ENCODE assay signal across 27 cellular contexts in genomic region chr14:54498579-54498978, GRCh38. TPM values are rescaled to one million over a fixed set of nuclear protein-coding genes. Genes with fewer than 3 reads are reported as not detected.
DNase-seq lines count a peak whose midpoint lies in the region; ATAC-seq and TF ChIP-seq lines count a peak whose summit lies in the region.
"Had no signal": no experiment of that assay in that cellular context is flagged by ENCODE, and none has a peak within 500 bp of the region (broad histone marks: within the 10 kb centered on the region; RNA-seq: fewer than 3 reads in every experiment).

No MANE protein-coding gene starts in this region.

- no peaks in the 10 kb centered on the region for H3K27me3 ChIP-seq in right cardiac atrium (ENCODE audit: control insufficient read depth, insufficient read depth)
- H3K27me3 ChIP-seq in osteoblast (ENCODE audit: insufficient read depth, low read length): no peaks in the 10 kb centered on the region
- no peaks in the 10 kb centered on the region for H3K27me3 ChIP-seq in MM.1S (replicated peaks; ENCODE audit: insufficient read depth, low read length)
- H3K27me3 ChIP-seq: BE2C, SJSA1 had no signal

- H3F3A ChIP-seq in MM.1S (ENCODE audit: insufficient read depth, low read length): no peaks in the 10 kb centered on the region

- intact Hi-C loops in Right ventricle myocardium superior (cut with DNase I) (no loop called here), cardiac septum (cut with DNase I) (no loop called here), right cardiac atrium (cut with DNase I) (no loop called here)

- H3K36me3 Mint-ChIP-seq in endothelial cell (ENCODE audit: low read depth, unreplicated experiment): no peaks in the 10 kb centered on the region
- H3K36me3 Mint-ChIP-seq: CD14-positive monocyte had no signal

- no peak overlapping the region for H3K9ac ChIP-seq in MM.1S (ENCODE audit: low read length)

- peak overlapping the region; percentile 44 for H2AFZ ChIP-seq in osteoblast (ENCODE audit: low read length)
- no peak overlapping the region for H2AFZ ChIP-seq in MM.1S (ENCODE audit: low read length)

- no peaks in the 10 kb centered on the region for H3K27me3 Mint-ChIP-seq in endothelial cell (ENCODE audit: unreplicated experiment)

- ATAC-seq in Right ventricle myocardium superior (ENCODE audit: poor library complexity): peak; percentile 39
- ATAC-seq in right cardiac atrium: peak; percentile 38 to 44
- ATAC-seq in GM19324 (IDR thresholded peaks at IDR 0.05; ENCODE audit: low FRiP score, unreplicated experiment): no peak
- ATAC-seq: GM12878, HCT116 had no signal

- H3K4me3 ChIP-seq in right cardiac atrium (ENCODE audit: low read length) (no peak overlapping the region), osteoblast (ENCODE audit: insufficient read depth, low read length) (no peak overlapping the region), MM.1S (ENCODE audit: low read length) (no peak overlapping the region)
- H3K4me3 ChIP-seq: GM12878, SJSA1 had no signal

- H4K20me1 ChIP-seq in osteoblast (ENCODE audit: insufficient read depth, low read length) (no peaks in the 10 kb centered on the region), MM.1S (ENCODE audit: insufficient read depth, low read length) (no peaks in the 10 kb centered on the region)

- H3K4me1 Mint-ChIP-seq in endothelial cell (ENCODE audit: unreplicated experiment): peaks cover 31% of the 10 kb centered on the region

- no peaks in the 10 kb centered on the region for H3K9me2 ChIP-seq in MM.1S (replicated peaks; ENCODE audit: insufficient read depth, low read length)

- peak overlapping the region; percentile 57 for H3K27ac ChIP-seq in right cardiac atrium (ENCODE audit: low read length)
- H3K27ac ChIP-seq in osteoblast (ENCODE audit: low read depth, low read length): no peak overlapping the region
- H3K27ac ChIP-seq in MM.1S (ENCODE audit: low read length): no peak overlapping the region
- H3K27ac ChIP-seq: HL-60, SJSA1 had no signal

- DNase-seq in Right ventricle myocardium superior (no peak), cardiac septum (ENCODE audit: low spot score) (no peak), endothelial cell (ENCODE audit: low spot score) (no peak), right cardiac atrium (no peak), osteoblast (ENCODE audit: insufficient read length, low spot score, missing footprints) (peak; percentile 29), MM.1S (no peak), NOMO-1 treated with dmso at 0.1 percent for 144 hours (lab: John Stamatoyannopoulos, UW; ENCODE audit: unreplicated experiment) (no peak)
- DNase-seq: 8988T; ACHN; BE2C; CD8-positive, alpha-beta memory T cell; DMS 273 treated with DMSO at 0.1 percent for 48 hours; DMS79; EL; GDM1; Kasumi-1; NCI-H1105 treated with DMSO at 0.1 percent for 48 hours; NCI-H2029; NCI-H446; NCI-H524 treated with DMSO at 0.1 percent for 48 hours; OCI-M1 had no signal

- no peak overlapping the region for H3K4me2 ChIP-seq in osteoblast (ENCODE audit: insufficient read depth, low read length)
- no peak overlapping the region for H3K4me2 ChIP-seq in MM.1S (ENCODE audit: low read depth, low read length)

- H3K79me2 ChIP-seq in osteoblast (ENCODE audit: insufficient read depth, low read length): no peaks in the 10 kb centered on the region
- no peaks in the 10 kb centered on the region for H3K79me2 ChIP-seq in MM.1S (ENCODE audit: low read length)

- H3K36me3 ChIP-seq in osteoblast (ENCODE audit: insufficient read depth, low read length): no peaks in the 10 kb centered on the region
- no peaks in the 10 kb centered on the region for H3K36me3 ChIP-seq in MM.1S (replicated peaks; ENCODE audit: insufficient read depth, low read length)
- H3K36me3 ChIP-seq: BE2C, SJSA1 had no signal

- H3K4me1 ChIP-seq in right cardiac atrium (ENCODE audit: control insufficient read depth, insufficient read depth, low read length) (no peaks in the 10 kb centered on the region), osteoblast (ENCODE audit: insufficient read depth, low read length) (peaks cover 4% of the 10 kb centered on the region), MM.1S (ENCODE audit: low read length) (no peaks in the 10 kb centered on the region)
- H3K4me1 ChIP-seq: BE2C, SJSA1 had no signal

- no peaks in the 10 kb centered on the region for H3K9me3 Mint-ChIP-seq in endothelial cell (ENCODE audit: unreplicated experiment)
- H3K9me3 Mint-ChIP-seq: CD8-positive, alpha-beta memory T cell had no signal

- H3K9me3 ChIP-seq in right cardiac atrium (ENCODE audit: control insufficient read depth, low read length): no peaks in the 10 kb centered on the region
- no peaks in the 10 kb centered on the region for H3K9me3 ChIP-seq in osteoblast (ENCODE audit: low read depth, low read length)
- H3K9me3 ChIP-seq in MM.1S (replicated peaks; ENCODE audit: insufficient read depth, low read length): no peaks in the 10 kb centered on the region
- H3K9me3 ChIP-seq: BE2C, SJSA1 had no signal

- WGBS in right cardiac atrium: 34% methylated on average over 7 of the region's 7 CpGs

- peak overlapping the region; percentile 65 for H3K27ac Mint-ChIP-seq in endothelial cell (ENCODE audit: unreplicated experiment)
- H3K27ac Mint-ChIP-seq: CD8-positive, alpha-beta memory T cell had no signal

- TF ChIP-seq CTCF in endothelial cell (IDR thresholded peaks at IDR 0.05; ENCODE audit: unreplicated experiment): no peak
- no peak for TF ChIP-seq CTCF in osteoblast (IDR thresholded peaks at IDR 0.05; ENCODE audit: extremely low read depth, low read depth, low read length)
- TF ChIP-seq CTCF in MM.1S (IDR thresholded peaks at IDR 0.05; ENCODE audit: low read length): no peak

- no peak overlapping the region for H3K4me3 Mint-ChIP-seq in endothelial cell (ENCODE audit: unreplicated experiment)
- H3K4me3 Mint-ChIP-seq: CD14-positive monocyte; CD8-positive, alpha-beta memory T cell had no signal

RNA-seq across cellular contexts. Expression of gene GMFB, which starts 9.8 kb away (rescaled TPM):
- total RNA-seq in Right ventricle myocardium superior (27.6 TPM), cardiac septum (29.5 TPM), endothelial cell (ENCODE audit: unreplicated experiment) (86.2 TPM), right cardiac atrium (10 to 100 TPM; 32.7 to 37.5 (median 35.8) TPM), osteoblast (77.2 and 98.8 TPM in 2 replicates)
- 13.2 TPM for polyA plus RNA-seq in right cardiac atrium

RNA-seq across cellular contexts. Expression of gene CGRRF1, which starts 11.1 kb away (rescaled TPM):
- 15.1 TPM for total RNA-seq in Right ventricle myocardium superior
- total RNA-seq in cardiac septum: 17.0 TPM
- total RNA-seq in endothelial cell (ENCODE audit: unreplicated experiment): 31.1 TPM
- total RNA-seq in right cardiac atrium: 10 to 100 TPM; 17.2 to 27.2 (median 25.6) TPM
- polyA plus RNA-seq in right cardiac atrium: 16.8 TPM
- total RNA-seq in osteoblast: 15.9 and 17.4 TPM in 2 replicates

RNA-seq across cellular contexts. Expression of gene CNIH1, which starts 57.4 kb away (rescaled TPM):
- total RNA-seq in Right ventricle myocardium superior: 97.0 TPM
- 77.7 TPM for total RNA-seq in cardiac septum
- total RNA-seq in endothelial cell (ENCODE audit: unreplicated experiment): 87.8 TPM
- 100 to 1,000 TPM; 102 to 114 (median 110) TPM for total RNA-seq in right cardiac atrium
- 92.2 TPM for polyA plus RNA-seq in right cardiac atrium
- 153 and 220 TPM in 2 replicates for total RNA-seq in osteoblast
